In the genomic region with DNA sequence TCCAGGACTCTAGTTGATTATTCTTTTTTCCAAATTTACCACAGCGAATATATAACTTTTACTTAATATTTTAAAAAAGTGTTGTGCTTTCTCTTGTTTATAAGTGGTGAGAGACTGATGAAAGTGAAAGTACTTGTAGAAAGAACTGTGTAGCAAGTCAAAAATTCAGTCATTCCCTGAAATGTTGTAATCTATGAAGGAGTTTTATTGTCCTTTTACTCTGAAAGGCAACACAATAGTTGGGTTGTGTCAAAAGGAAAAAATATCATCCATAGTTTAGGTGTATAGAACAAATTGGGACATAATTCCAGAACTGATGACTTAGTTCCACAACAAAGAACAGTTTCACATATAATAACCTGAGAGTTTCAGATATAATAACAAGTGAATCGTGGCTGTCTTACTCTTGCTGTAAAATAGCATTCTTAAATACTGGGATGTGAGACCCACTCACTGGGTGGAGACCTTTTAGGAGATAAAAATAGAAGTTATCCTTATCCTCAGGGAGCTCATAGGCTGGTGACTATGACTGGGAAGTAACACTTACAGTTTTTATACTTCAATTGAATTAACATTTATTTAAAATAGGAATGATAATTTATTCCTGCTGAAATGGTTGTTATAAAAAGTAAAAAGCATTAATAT, we compare ENCODE assay signal across 8 cellular contexts. TPM values are rescaled to one million over a fixed set of nuclear protein-coding genes. Genes with fewer than 3 reads are reported as not detected.
A peak's percentile ranks its signal among the peaks of the same experiment; 100 is the strongest.
DNase-seq lines count a peak whose midpoint lies in the region; ATAC-seq and TF ChIP-seq lines count a peak whose summit lies in the region.

No MANE protein-coding gene starts in this region.

- H3K27me3 Mint-ChIP-seq in naive thymus-derived CD4-positive, alpha-beta T cell, result no peaks in the 10 kb centered on the region

- H3K4me3 ChIP-seq in AG04450 (ENCODE audit: low read depth, low read length), result peak overlapping the region; percentile 17; the same call in 1 of the 2 replicates
- H3K4me3 ChIP-seq in duodenal mucosa (ENCODE audit: low read depth in 1 of 2, low read length in 2 of 2), result peak overlapping the region; percentile 4 to 31
- peak overlapping the region; percentile 45 for H3K4me3 ChIP-seq in naive thymus-derived CD4-positive, alpha-beta T cell (ENCODE audit: low read length)

- H3K9me3 Mint-ChIP-seq in naive thymus-derived CD4-positive, alpha-beta T cell, result no peaks in the 10 kb centered on the region

- POLR2A ChIA-PET in AG04450 (lab: Yijun Ruan, JAX), result no interaction called here
- POLR2A ChIA-PET in naive thymus-derived CD4-positive, alpha-beta T cell (lab: Charles Lee), result interaction anchor here (0.6 to 3.3 kb wide), 3 partner anchors 16 to 119 kb away, joined by 4 to 18 read pairs (median 13); partner anchors contain the start of gene CYB5B

- peak overlapping the region in 1 of 2 donors; percentile 22 for H3K9ac ChIP-seq in duodenal mucosa (ENCODE audit: low read depth in 1 of 2, low read length in 2 of 2)

- no peak for TF ChIP-seq CTCF in AG04450 (IDR thresholded peaks at IDR 0.05; ENCODE audit: low read depth, low read length)

- DNase-seq in AG04450 (ENCODE audit: low read depth, low spot score) (no peak), OCI-M1 (lab: John Stamatoyannopoulos, UW) (peak; percentile 69), glomerular visceral epithelial cell (ENCODE audit: extremely low spot score) (no peak), NCI-H82 treated with DMSO at 0.1 percent for 48 hours (lab: John Stamatoyannopoulos, UW; ENCODE audit: unreplicated experiment) (no peak), NCI-H1694 (lab: John Stamatoyannopoulos, UW) (no peak)
- peak in 3 of 9 donors; percentile 15 to 19 (median 17) for DNase-seq in naive thymus-derived CD4-positive, alpha-beta T cell

- H3K4me1 Mint-ChIP-seq in naive thymus-derived CD4-positive, alpha-beta T cell, result peaks cover 15 to 50% (median 39%) of the 10 kb centered on the region in 7 donors

- H3K36me3 Mint-ChIP-seq in naive thymus-derived CD4-positive, alpha-beta T cell, result peaks cover 8 to 31% (median 21%) of the 10 kb centered on the region in 5 donors

- no peak overlapping the region for H3K27ac ChIP-seq in AG04450 (ENCODE audit: low read depth, low read length)
- H3K27ac ChIP-seq in duodenal mucosa (ENCODE audit: low read depth, low read length), result peak overlapping the region; percentile 28
- peak overlapping the region; percentile 64 for H3K27ac ChIP-seq in naive thymus-derived CD4-positive, alpha-beta T cell (ENCODE audit: low read depth, low read length)

- CTCF ChIA-PET in AG04450 (lab: Charles Lee), result interaction anchor here (0.8 kb wide), 1 partner anchor 309 kb away, joined by 3 read pairs; no protein-coding TSS in a partner anchor
- CTCF ChIA-PET in naive thymus-derived CD4-positive, alpha-beta T cell (lab: Charles Lee), result interaction anchor here (1.9 kb wide), 1 partner anchor 49 kb away, joined by 4 read pairs; no protein-coding TSS in a partner anchor

- H3K4me3 Mint-ChIP-seq in naive thymus-derived CD4-positive, alpha-beta T cell, result peak overlapping the region in 8 of 10 donors; percentile 68 to 90 (median 87)

- H3K27me3 ChIP-seq in AG04450 (ENCODE audit: control insufficient read depth, insufficient read depth, low read length) (no peaks in the 10 kb centered on the region), duodenal mucosa (ENCODE audit: control insufficient read depth in 1 of 2, insufficient read depth in 2 of 2, low read length in 2 of 2) (no peaks in the 10 kb centered on the region)
- no peaks in the 10 kb centered on the region for H3K27me3 ChIP-seq in naive thymus-derived CD4-positive, alpha-beta T cell (ENCODE audit: control insufficient read depth in 2 of 2, insufficient read depth in 2 of 2, low read length in 2 of 2)

- H3K4me1 ChIP-seq in duodenal mucosa (ENCODE audit: control insufficient read depth in 1 of 2, insufficient read depth in 2 of 2, low read length in 2 of 2), result peaks cover 6 to 20% of the 10 kb centered on the region in 2 donors
- peaks cover 10 to 26% of the 10 kb centered on the region in 2 donors for H3K4me1 ChIP-seq in naive thymus-derived CD4-positive, alpha-beta T cell (ENCODE audit: control insufficient read depth in 2 of 2, insufficient read depth in 2 of 2, low read length in 2 of 2)

- ATAC-seq in naive thymus-derived CD4-positive, alpha-beta T cell, result no peak
- ATAC-seq in GM18520 (IDR thresholded peaks at IDR 0.05; ENCODE audit: unreplicated experiment), result no peak

- H3K36me3 ChIP-seq in duodenal mucosa (ENCODE audit: control insufficient read depth in 1 of 2, insufficient read depth in 2 of 2, low read length in 2 of 2), result peaks cover 0 to 21% of the 10 kb centered on the region in 2 donors
- peaks cover 0 to 24% (median 0%) of the 10 kb centered on the region in 3 experiments for H3K36me3 ChIP-seq in naive thymus-derived CD4-positive, alpha-beta T cell (ENCODE audit: control insufficient read depth in 2 of 3, insufficient read depth in 3 of 3, low read length in 3 of 3)

- peak overlapping the region in 8 of 9 donors; percentile 87 to 98 (median 96) for H3K27ac Mint-ChIP-seq in naive thymus-derived CD4-positive, alpha-beta T cell

- H3K9me3 ChIP-seq in AG04450 (ENCODE audit: control insufficient read depth, insufficient read depth, low read length), result no peaks in the 10 kb centered on the region
- H3K9me3 ChIP-seq in duodenal mucosa (ENCODE audit: control insufficient read depth in 1 of 2, low read length in 2 of 2), result no peaks in the 10 kb centered on the region
- no peaks in the 10 kb centered on the region for H3K9me3 ChIP-seq in naive thymus-derived CD4-positive, alpha-beta T cell (ENCODE audit: control insufficient read depth in 2 of 3, low read length in 3 of 3)

- intact Hi-C loops in naive thymus-derived CD4-positive, alpha-beta T cell (cut with micrococcal nuclease), result loop anchor here (1.0 to 5.0 kb wide), 7 partner anchors 9 to 120 kb away; partner anchors contain the start of genes CYB5B (in 2 of the 2), NFAT5 (in 1 of the 2) and TERF2 (in 1 of the 2)

RNA-seq across cellular contexts. Expression of gene CYB5B, which starts 20.6 kb away (rescaled TPM):
- polyA plus RNA-seq in AG04450 (2011; rRNA removed), result 148 and 155 TPM in 2 replicates
- polyA minus RNA-seq in AG04450 (2011; rRNA and poly(A)+ RNA removed), result 83.9 and 91.5 TPM in 2 replicates
- 100 to 1,000 TPM in 1 of 5 experiments, 10 to 100 TPM in 4; 29.6 to 148 (median 48.2) TPM for total RNA-seq in naive thymus-derived CD4-positive, alpha-beta T cell
- 100 to 1,000 TPM in 1 of 2 donors, 10 to 100 TPM in 1; 95.7 to 119 TPM for polyA plus RNA-seq in naive thymus-derived CD4-positive, alpha-beta T cell

RNA-seq across cellular contexts. Expression of gene TERF2, which starts 59.2 kb away (rescaled TPM):
- polyA plus RNA-seq in AG04450 (2011; rRNA removed), result 17.8 and 19.5 TPM in 2 replicates
- 20.1 and 23.2 TPM in 2 replicates for polyA minus RNA-seq in AG04450 (2011; rRNA and poly(A)+ RNA removed)
- total RNA-seq in naive thymus-derived CD4-positive, alpha-beta T cell, result 10 to 100 TPM; 40.4 to 63.5 (median 50.7) TPM
- 10 to 100 TPM; 26.3 to 39.4 TPM for polyA plus RNA-seq in naive thymus-derived CD4-positive, alpha-beta T cell
